ENCODE assay signal across 17 cellular contexts in the genomic region with DNA sequence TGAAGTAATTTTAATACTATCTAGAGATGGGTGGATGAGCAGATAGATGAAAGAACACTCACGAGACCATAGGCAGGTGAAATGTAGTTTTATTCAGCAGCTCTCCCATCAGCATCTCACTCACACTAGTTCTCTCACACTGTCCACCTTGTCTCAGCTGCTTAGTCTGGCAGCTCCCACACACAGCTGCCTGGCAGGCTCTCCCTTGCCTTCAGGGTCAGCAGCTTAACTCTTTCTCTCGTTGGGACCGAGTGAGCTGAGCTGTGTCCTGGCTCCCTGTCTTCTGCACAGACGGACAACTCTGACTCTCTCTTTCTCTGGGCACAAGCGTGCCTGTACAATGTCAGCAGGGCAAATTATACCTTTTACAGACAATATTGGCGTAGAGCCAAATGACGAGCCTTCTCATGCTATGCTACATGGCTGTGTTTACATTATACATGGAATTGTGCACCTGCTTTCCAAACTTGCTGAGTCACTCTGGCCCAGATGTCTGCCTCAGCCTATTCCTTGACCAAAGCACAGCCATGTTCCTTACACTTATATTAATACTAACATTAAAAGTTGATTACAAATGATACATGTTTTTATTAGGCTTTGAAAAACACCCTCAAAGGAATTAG.
DNase-seq lines count a peak whose midpoint lies in the region; ATAC-seq and TF ChIP-seq lines count a peak whose summit lies in the region.
"Had no signal": no experiment of that assay in that cellular context is flagged by ENCODE, and none has a peak within 500 bp of the region (broad histone marks: within the 10 kb centered on the region; RNA-seq: fewer than 3 reads in every experiment).

No MANE protein-coding gene starts in this region.

- peaks cover 6% of the 10 kb centered on the region for H3K4me1 ChIP-seq in ovary (ENCODE audit: insufficient read depth)
- no peaks in the 10 kb centered on the region for H3K4me1 ChIP-seq in suprapubic skin
- H3K4me1 ChIP-seq: uterus had no signal

- H3K27me3 ChIP-seq in ovary (no peaks in the 10 kb centered on the region), suprapubic skin (no peaks in the 10 kb centered on the region)
- H3K27me3 ChIP-seq: cardiac muscle cell, uterus had no signal

- DNase-seq in activated CD8-positive, alpha-beta memory T cell treated with anti-CD3 and anti-CD28 coated beads, Interleukin-2, amount 10 ng/mL, durations not matched to agents 7 days and 5 days, result no peak
- no peak for DNase-seq in activated CD8-positive, alpha-beta memory T cell treated with anti-CD3 and anti-CD28 coated beads, Interleukin-2, amount 50 U/mL, for 48 hours
- DNase-seq in NCI-H2081 treated with DMSO at 0.1 percent for 48 hours (lab: John Stamatoyannopoulos, UW) (peak; percentile 73), SHP77 treated with DMSO at 0.1 percent for 48 hours (lab: John Stamatoyannopoulos, UW) (peak; percentile 98), ovary (peak; percentile 42 to 64 (median 48)), suprapubic skin (ENCODE audit: low spot score in 2 of 2) (no peak)
- no peak for DNase-seq in activated effector memory CD4-positive, alpha-beta T cell treated with Interleukin-2 at 50 U/mL for 16 hours
- no peak for DNase-seq in stimulated activated CD4-positive, alpha-beta T cell treated with anti-CD3 and anti-CD28 coated beads, Interleukin-12 subunit alpha, Interleukin-12 subunit beta, amount 100 ng/mL, for 4 hours
- DNase-seq: activated CD4-positive, alpha-beta T cell treated with anti-CD3 and anti-CD28 coated beads, Interleukin-2, amount 50 U/mL, for 4 hours; Calu3; erythroblast; mesendoderm; posterior cingulate gyrus; T-helper 17 cell had no signal

- ATAC-seq in activated CD8-positive, alpha-beta memory T cell treated with anti-CD3 and anti-CD28 coated beads, Interleukin-2, amount 10 ng/mL, durations not matched to agents 7 days and 5 days, result no peak
- ATAC-seq: stimulated activated effector memory CD8-positive, alpha-beta T cell treated with anti-CD3 and anti-CD28 coated beads, Interleukin-12 subunit alpha, Interleukin-12 subunit beta, amount 100 ng/mL, for 72 hours; T-helper 17 cell had no signal

- intact Hi-C loops in ovary (cut with DNase I), result no loop called here

- no peak overlapping the region for H3K4me3 ChIP-seq in ovary
- no peak overlapping the region for H3K4me3 ChIP-seq in suprapubic skin
- H3K4me3 ChIP-seq: cardiac muscle cell, uterus had no signal

- H3K9me3 ChIP-seq in ovary, result no peaks in the 10 kb centered on the region
- no peaks in the 10 kb centered on the region for H3K9me3 ChIP-seq in suprapubic skin
- H3K9me3 ChIP-seq: uterus had no signal

- no peak for TF ChIP-seq POLR2A in ovary (IDR thresholded peaks at IDR 0.05)
- no peak for TF ChIP-seq POLR2A in suprapubic skin (IDR thresholded peaks at IDR 0.05)

- no peaks in the 10 kb centered on the region for H3K36me3 ChIP-seq in ovary
- H3K36me3 ChIP-seq in suprapubic skin, result no peaks in the 10 kb centered on the region
- H3K36me3 ChIP-seq: cardiac muscle cell, uterus had no signal

- H3K27me3 Mint-ChIP-seq in activated CD8-positive, alpha-beta memory T cell treated with anti-CD3 and anti-CD28 coated beads, Interleukin-2, amount 10 ng/mL, durations not matched to agents 7 days and 5 days, result no peaks in the 10 kb centered on the region
- H3K27me3 Mint-ChIP-seq: T-helper 17 cell had no signal

- WGBS in ovary, 3 donors, result 5 to 19% (median 7%) methylated on average over 7 of the region's 7 CpGs
- 40% methylated on average over 7 of the region's 7 CpGs for WGBS in suprapubic skin

- H3K4me1 Mint-ChIP-seq in activated CD8-positive, alpha-beta memory T cell treated with anti-CD3 and anti-CD28 coated beads, Interleukin-2, amount 10 ng/mL, durations not matched to agents 7 days and 5 days, result no peaks in the 10 kb centered on the region
- H3K4me1 Mint-ChIP-seq: stimulated activated effector memory CD8-positive, alpha-beta T cell treated with anti-CD3 and anti-CD28 coated beads, Interleukin-12 subunit alpha, Interleukin-12 subunit beta, amount 100 ng/mL, for 72 hours; T-helper 17 cell had no signal

- no peaks in the 10 kb centered on the region for H3K36me3 Mint-ChIP-seq in activated CD8-positive, alpha-beta memory T cell treated with anti-CD3 and anti-CD28 coated beads, Interleukin-2, amount 10 ng/mL, durations not matched to agents 7 days and 5 days
- H3K36me3 Mint-ChIP-seq: stimulated activated effector memory CD8-positive, alpha-beta T cell treated with anti-CD3 and anti-CD28 coated beads, Interleukin-12 subunit alpha, Interleukin-12 subunit beta, amount 100 ng/mL, for 72 hours had no signal

- no peak for TF ChIP-seq CTCF in ovary (IDR thresholded peaks at IDR 0.05)
- TF ChIP-seq CTCF in suprapubic skin (IDR thresholded peaks at IDR 0.05), result no peak

- TF ChIP-seq EP300 in ovary (IDR thresholded peaks at IDR 0.05) (no peak), suprapubic skin (IDR thresholded peaks at IDR 0.05) (no peak)

- peak overlapping the region; percentile 55 for H3K27ac Mint-ChIP-seq in activated CD8-positive, alpha-beta memory T cell treated with anti-CD3 and anti-CD28 coated beads, Interleukin-2, amount 10 ng/mL, durations not matched to agents 7 days and 5 days
- H3K27ac Mint-ChIP-seq: stimulated activated effector memory CD8-positive, alpha-beta T cell treated with anti-CD3 and anti-CD28 coated beads, Interleukin-12 subunit alpha, Interleukin-12 subunit beta, amount 100 ng/mL, for 72 hours; T-helper 17 cell had no signal

- H3K9me3 Mint-ChIP-seq in activated CD8-positive, alpha-beta memory T cell treated with anti-CD3 and anti-CD28 coated beads, Interleukin-2, amount 10 ng/mL, durations not matched to agents 7 days and 5 days (ENCODE audit: low read depth), result peaks cover 4% of the 10 kb centered on the region

- CTCF ChIA-PET in activated CD8-positive, alpha-beta memory T cell treated with anti-CD3 and anti-CD28 coated beads, Interleukin-2, amount 10 ng/mL, durations not matched to agents 7 days and 5 days (lab: Charles Lee), result no interaction called here

- H3K27ac ChIP-seq in ovary, result no peak overlapping the region
- no peak overlapping the region for H3K27ac ChIP-seq in suprapubic skin
- H3K27ac ChIP-seq: cardiac muscle cell, uterus had no signal

- no peak overlapping the region for H3K4me3 Mint-ChIP-seq in activated CD8-positive, alpha-beta memory T cell treated with anti-CD3 and anti-CD28 coated beads, Interleukin-2, amount 10 ng/mL, durations not matched to agents 7 days and 5 days
- H3K4me3 Mint-ChIP-seq: stimulated activated effector memory CD8-positive, alpha-beta T cell treated with anti-CD3 and anti-CD28 coated beads, Interleukin-12 subunit alpha, Interleukin-12 subunit beta, amount 100 ng/mL, for 72 hours; T-helper 17 cell had no signal

Comparison
In these comparisons a context has a peak if more than half of its experiments do, and no peak if none do; other contexts are left out.
1. DNase-seq: peak in NCI-H2081 treated with DMSO at 0.1 percent for 48 hours (single experiment), SHP77 treated with DMSO at 0.1 percent for 48 hours (single experiment) and ovary (5 of 5); none in activated CD8-positive, alpha-beta memory T cell treated with anti-CD3 and anti-CD28 coated beads, Interleukin-2, amount 10 ng/mL, durations not matched to agents 7 days and 5 days (single experiment), activated CD8-positive, alpha-beta memory T cell treated with anti-CD3 and anti-CD28 coated beads, Interleukin-2, amount 50 U/mL, for 48 hours (single experiment), activated effector memory CD4-positive, alpha-beta T cell treated with Interleukin-2 at 50 U/mL for 16 hours (single experiment), suprapubic skin (0 of 2) and stimulated activated CD4-positive, alpha-beta T cell treated with anti-CD3 and anti-CD28 coated beads, Interleukin-12 subunit alpha, Interleukin-12 subunit beta, amount 100 ng/mL, for 4 hours (single experiment).